ENCODE assay signal across 8 cellular contexts in genomic region chr2:46776687-46777327, GRCh38.
DNase-seq lines count a peak whose midpoint lies in the region; FAIRE-seq and TF ChIP-seq lines count a peak whose summit lies in the region.

No MANE protein-coding gene starts in this region.

- H3K18ac ChIP-seq in trophoblast cell (ENCODE audit: low read length): no peak overlapping the region

- H3K27ac ChIP-seq in trophoblast cell (ENCODE audit: low read depth, low read length): no peak overlapping the region

- no peaks in the 10 kb centered on the region for H3K79me1 ChIP-seq in trophoblast cell (ENCODE audit: low read length)

- DNase-seq in GM12865 (ENCODE audit: low read depth): peak; percentile 63
- peak; percentile 29 for DNase-seq in NCI-H226
- DNase-seq in activated CD8-positive, alpha-beta memory T cell treated with anti-CD3 and anti-CD28 coated beads, Interleukin-2, amount 50 U/mL, for 1 hour (ENCODE audit: extremely low read depth): peak; percentile 4
- DNase-seq in fibroblast of peridontal ligament (ENCODE audit: extremely low read depth): peak; percentile 86
- peak; percentile 33 to 72 for DNase-seq in trophoblast cell
- no peak for DNase-seq in middle frontal gyrus (ENCODE audit: extremely low spot score, low spot score)
- no peak for DNase-seq in GOT3 (lab: John Stamatoyannopoulos, UW)

- H3K4me3 ChIP-seq in GM12865 (ENCODE audit: low read depth, low read length): no peak overlapping the region
- H3K4me3 ChIP-seq in trophoblast cell (ENCODE audit: low read depth, low read length): no peak overlapping the region

- no peak overlapping the region for H3K4ac ChIP-seq in trophoblast cell (ENCODE audit: low read depth, low read length)

- H3K14ac ChIP-seq in trophoblast cell (ENCODE audit: low read length): no peak overlapping the region

- peak; percentile 89 for FAIRE-seq in A204.1 (lab: Jason Lieb, UNC)

- H4K91ac ChIP-seq in trophoblast cell (ENCODE audit: low read depth, low read length): no peak overlapping the region

- no CpG with 5 or more reads among the region's 10 CpGs for WGBS in trophoblast cell (ENCODE audit: extremely low coverage, insufficient coverage, insufficient read length)

- no peaks in the 10 kb centered on the region for H3K9me3 ChIP-seq in trophoblast cell (ENCODE audit: insufficient read depth, low read depth, low read length)

- H3K9ac ChIP-seq in trophoblast cell (ENCODE audit: low read length): no peak overlapping the region

- no peaks in the 10 kb centered on the region for H3K27me3 ChIP-seq in trophoblast cell (ENCODE audit: insufficient read depth, low read length)

- no peaks in the 10 kb centered on the region for H3K36me3 ChIP-seq in trophoblast cell (ENCODE audit: control insufficient read depth in 1 of 2, insufficient read depth in 2 of 2, low read length in 2 of 2)

- no peak overlapping the region for H4K8ac ChIP-seq in trophoblast cell (ENCODE audit: low read depth, low read length)

- H2BK5ac ChIP-seq in trophoblast cell (ENCODE audit: low read depth, low read length, poor library complexity): no peak overlapping the region

- H3K23ac ChIP-seq in trophoblast cell (ENCODE audit: low read length): no peak overlapping the region

- no peak overlapping the region for H3K4me2 ChIP-seq in trophoblast cell (ENCODE audit: low read length)

- H4K12ac ChIP-seq in trophoblast cell (ENCODE audit: low read depth, low read length): no peak overlapping the region

- peaks cover 0 to 2% of the 10 kb centered on the region in 2 experiments for H3K4me1 ChIP-seq in trophoblast cell (ENCODE audit: control insufficient read depth in 1 of 2, insufficient read depth in 2 of 2, low read length in 2 of 2)

- H2BK12ac ChIP-seq in trophoblast cell (ENCODE audit: low read length): no peak overlapping the region

- H2AK5ac ChIP-seq in trophoblast cell (ENCODE audit: low read length): no peak overlapping the region

- H3K79me2 ChIP-seq in trophoblast cell (ENCODE audit: control insufficient read depth, insufficient read depth, low read length, poor library complexity): no peaks in the 10 kb centered on the region

- no peak overlapping the region for H2BK120ac ChIP-seq in trophoblast cell (ENCODE audit: insufficient read depth, low read length, poor library complexity)

- H2AFZ ChIP-seq in trophoblast cell (ENCODE audit: insufficient read depth, low read length, poor library complexity): no peak overlapping the region

- TF ChIP-seq CTCF in GM12865 (IDR thresholded peaks at IDR 0.05; ENCODE audit: insufficient read depth, low read depth, low read length, missing control alignments): peak; percentile 78

Comparison
In these comparisons a context has a peak if more than half of its experiments do, and no peak if none do; other contexts are left out.
1. DNase-seq: peak in GM12865 (single experiment), NCI-H226 (single experiment), activated CD8-positive, alpha-beta memory T cell treated with anti-CD3 and anti-CD28 coated beads, Interleukin-2, amount 50 U/mL, for 1 hour (single experiment), fibroblast of peridontal ligament (single experiment) and trophoblast cell (2 of 2); none in middle frontal gyrus (single experiment) and GOT3 (single experiment).